ENCODE assay signal across 9 cellular contexts in genomic region chr2:65390134-65390533, GRCh38. TPM values are rescaled to one million over a fixed set of nuclear protein-coding genes. Genes with fewer than 3 reads are reported as not detected.
A peak's percentile ranks its signal among the peaks of the same experiment; 100 is the strongest.
DNase-seq lines count a peak whose midpoint lies in the region; ATAC-seq, FAIRE-seq and TF ChIP-seq lines count a peak whose summit lies in the region.
"Had no signal": no experiment of that assay in that cellular context is flagged by ENCODE, and none has a peak within 500 bp of the region (broad histone marks: within the 10 kb centered on the region; RNA-seq: fewer than 3 reads in every experiment).

No MANE protein-coding gene starts in this region.

- no peak overlapping the region for H2BK20ac ChIP-seq in H9 (ENCODE audit: low read depth, low read length, poor library complexity, severe bottlenecking)

- H3K4ac ChIP-seq in H9 (ENCODE audit: low read depth, low read length): no peak overlapping the region
- no peak overlapping the region for H3K4ac ChIP-seq in trophoblast cell (ENCODE audit: low read depth, low read length)

- H3K9ac ChIP-seq in endodermal cell (ENCODE audit: extremely low read depth, low read length, poor library complexity, severe bottlenecking) (no peak overlapping the region), H9 (ENCODE audit: extremely low read depth, insufficient read length, low read length) (no peak overlapping the region), trophoblast cell (ENCODE audit: low read length) (no peak overlapping the region)

- no peak overlapping the region for H3K18ac ChIP-seq in H9 (ENCODE audit: insufficient read length, low read depth, low read length)
- no peak overlapping the region for H3K18ac ChIP-seq in trophoblast cell (ENCODE audit: low read length)

- no peaks in the 10 kb centered on the region for H3K27me3 Mint-ChIP-seq in endodermal cell (ENCODE audit: insufficient read depth)
- no peaks in the 10 kb centered on the region for H3K27me3 Mint-ChIP-seq in H9 (ENCODE audit: low read depth)

- H4K20me1 ChIP-seq in H9 (ENCODE audit: control insufficient read depth, insufficient read depth, insufficient read length): no peaks in the 10 kb centered on the region

- H3K79me2 ChIP-seq in H9 (ENCODE audit: insufficient read depth, low read length) (0 out of 2 replicates have a peak, but pooled peaks cover 3% of the 10 kb centered on the region), trophoblast cell (ENCODE audit: control insufficient read depth, insufficient read depth, low read length, poor library complexity) (no peaks in the 10 kb centered on the region)

- H4K12ac ChIP-seq in trophoblast cell (ENCODE audit: low read depth, low read length): no peak overlapping the region

- H3K27me3 ChIP-seq in endodermal cell (ENCODE audit: control insufficient read depth, insufficient read depth, low read length, poor library complexity, severe bottlenecking): no peaks in the 10 kb centered on the region
- H3K27me3 ChIP-seq in H9 (ENCODE audit: insufficient read depth, low read length): no peaks in the 10 kb centered on the region
- no peaks in the 10 kb centered on the region for H3K27me3 ChIP-seq in trophoblast cell (ENCODE audit: insufficient read depth, low read length)
- H3K27me3 ChIP-seq: dorsolateral prefrontal cortex had no signal

- peak; percentile 71 for DNase-seq in GM13976 (ENCODE audit: low spot score)
- no peak for DNase-seq in endodermal cell
- no peak for DNase-seq in H4 (ENCODE audit: low spot score)
- no peak for DNase-seq in H9
- DNase-seq in frontal cortex (ENCODE audit: low spot score in 2 of 2): no peak
- no peak for DNase-seq in trophoblast cell
- DNase-seq: dorsolateral prefrontal cortex had no signal

- H3K9me3 ChIP-seq in endodermal cell (ENCODE audit: control insufficient read depth, low read length): no peaks in the 10 kb centered on the region
- no peaks in the 10 kb centered on the region for H3K9me3 ChIP-seq in H9 (ENCODE audit: control insufficient read depth, low read depth, low read length)
- H3K9me3 ChIP-seq in trophoblast cell (ENCODE audit: insufficient read depth, low read depth, low read length): no peaks in the 10 kb centered on the region

- no peak overlapping the region for H2BK15ac ChIP-seq in H9 (ENCODE audit: low read depth, low read length)

- no peaks in the 10 kb centered on the region for H3K23me2 ChIP-seq in H9 (ENCODE audit: insufficient read length, low read depth, low read length, poor library complexity, severe bottlenecking)

- H3K4me1 ChIP-seq in endodermal cell (ENCODE audit: control insufficient read depth, insufficient read depth, low read length): peaks cover 20% of the 10 kb centered on the region
- H3K4me1 ChIP-seq in H9 (ENCODE audit: insufficient read depth, low read length): no peaks in the 10 kb centered on the region; the same call in 1 of the 2 replicates
- H3K4me1 ChIP-seq in trophoblast cell (ENCODE audit: control insufficient read depth in 1 of 2, insufficient read depth in 2 of 2, low read length in 2 of 2): no peaks in the 10 kb centered on the region

- H2AK5ac ChIP-seq in H9 (ENCODE audit: insufficient read length, low read length) (no peak overlapping the region), trophoblast cell (ENCODE audit: low read length) (no peak overlapping the region)

- no peak overlapping the region for H3K56ac ChIP-seq in H9 (ENCODE audit: insufficient read length, low read depth, low read length)

- no peak overlapping the region for H4K5ac ChIP-seq in H9 (ENCODE audit: insufficient read length, low read depth, low read length)

- H4K91ac ChIP-seq in H9 (ENCODE audit: insufficient read length, low read depth, low read length) (no peak overlapping the region), trophoblast cell (ENCODE audit: low read depth, low read length) (no peak overlapping the region)

- H3K27ac ChIP-seq in endodermal cell (ENCODE audit: low read depth, low read length) (no peak overlapping the region), H9 (ENCODE audit: insufficient read length, low read depth, low read length) (no peak overlapping the region), trophoblast cell (ENCODE audit: low read depth, low read length) (no peak overlapping the region)

- no peak overlapping the region for H3K14ac ChIP-seq in H9 (ENCODE audit: insufficient read depth, low read length)
- H3K14ac ChIP-seq in trophoblast cell (ENCODE audit: low read length): no peak overlapping the region

- no peak overlapping the region for H3K4me3 Mint-ChIP-seq in endodermal cell
- no peak overlapping the region for H3K4me3 Mint-ChIP-seq in H9

- in situ Hi-C loops in GM13976 (cut with MboI; ENCODE audit: low sequenced_read_pairs, unreplicated experiment): no loop called here

- no peaks in the 10 kb centered on the region for H3K36me3 Mint-ChIP-seq in endodermal cell (ENCODE audit: low read depth)
- H3K36me3 Mint-ChIP-seq in H9 (ENCODE audit: insufficient read depth in 1 of 3, low read depth in 3 of 3): peaks cover 0 to 3% (median 0%) of the 10 kb centered on the region in 3 experiments; a peak in 1 of 7 replicates

- H3K4me2 ChIP-seq in H9 (ENCODE audit: insufficient read depth, insufficient read length, low read length): no peak overlapping the region
- no peak overlapping the region for H3K4me2 ChIP-seq in trophoblast cell (ENCODE audit: low read length)

- H3K4me1 Mint-ChIP-seq in endodermal cell (peaks cover 46% of the 10 kb centered on the region), H9 (peaks cover 31 to 32% of the 10 kb centered on the region in 2 experiments)

- H3K36me3 ChIP-seq in endodermal cell (ENCODE audit: control insufficient read depth, insufficient read depth, low read length) (no peaks in the 10 kb centered on the region), trophoblast cell (ENCODE audit: control insufficient read depth in 1 of 2, insufficient read depth in 2 of 2, low read length in 2 of 2) (no peaks in the 10 kb centered on the region)

- H3K23ac ChIP-seq in H9 (ENCODE audit: insufficient read length, low read depth, low read length) (no peak overlapping the region), trophoblast cell (ENCODE audit: low read length) (no peak overlapping the region)

- FAIRE-seq in frontal cortex (lab: Jason Lieb, UNC): no peak

- H4K8ac ChIP-seq in H9 (replicated peaks; ENCODE audit: insufficient read length, low read depth, low read length) (no peak overlapping the region), trophoblast cell (ENCODE audit: low read depth, low read length) (no peak overlapping the region)

- ATAC-seq in GM19455 (IDR thresholded peaks at IDR 0.05; ENCODE audit: unreplicated experiment) (peak; percentile 72), HG03175 (IDR thresholded peaks at IDR 0.05; ENCODE audit: unreplicated experiment) (peak; percentile 73)

- H2BK12ac ChIP-seq in H9 (ENCODE audit: insufficient read length, low read depth, low read length): no peak overlapping the region
- H2BK12ac ChIP-seq in trophoblast cell (ENCODE audit: low read length): no peak overlapping the region

- 92% methylated on average over 3 to 6 of the region's 6 CpGs for WGBS in endodermal cell (ENCODE audit: insufficient coverage in 1 of 2, insufficient read length in 1 of 2), 2 experiments
- no CpG with 5 or more reads among the region's 6 CpGs for WGBS in H9 (ENCODE audit: extremely low coverage, insufficient read length, low lambda C conversion rate)
- WGBS in trophoblast cell (ENCODE audit: extremely low coverage, insufficient coverage, insufficient read length): no CpG with 5 or more reads among the region's 6 CpGs

- peaks cover 4% of the 10 kb centered on the region for H3K79me1 ChIP-seq in H9 (ENCODE audit: insufficient read depth, low read depth, low read length, poor library complexity, severe bottlenecking)
- no peaks in the 10 kb centered on the region for H3K79me1 ChIP-seq in trophoblast cell (ENCODE audit: low read length)

- H2BK120ac ChIP-seq in H9 (ENCODE audit: low read depth, low read length, poor library complexity, severe bottlenecking) (no peak overlapping the region), trophoblast cell (ENCODE audit: insufficient read depth, low read length, poor library complexity) (no peak overlapping the region)

- H3K9me3 Mint-ChIP-seq in endodermal cell (no peaks in the 10 kb centered on the region), H9 (no peaks in the 10 kb centered on the region)

- no peak overlapping the region for H3T11ph ChIP-seq in H9 (ENCODE audit: low read length)

- H2BK5ac ChIP-seq in H9 (ENCODE audit: insufficient read length, low read length) (no peak overlapping the region), trophoblast cell (ENCODE audit: low read depth, low read length, poor library complexity) (no peak overlapping the region)

- H3K27ac Mint-ChIP-seq in endodermal cell (peak overlapping the region; percentile 67), H9 (peak overlapping the region in 1 of 3 experiments; percentile 14; a peak in 2 of 7 replicates)

- TF ChIP-seq CTCF in GM13976 (IDR thresholded peaks at IDR 0.05; ENCODE audit: borderline replicate concordance, control extremely low read depth, extremely low read depth, insufficient read depth, missing control alignments) (no peak), endodermal cell (conservative IDR thresholded peaks at IDR 0.05) (no peak), H9 (conservative IDR thresholded peaks at IDR 0.05) (no peak)

- H3K4me3 ChIP-seq in endodermal cell (ENCODE audit: low read length) (no peak overlapping the region), trophoblast cell (ENCODE audit: low read depth, low read length) (no peak overlapping the region)
- H3K4me3 ChIP-seq: dorsolateral prefrontal cortex had no signal

- H2AFZ ChIP-seq in H9 (ENCODE audit: low read length) (no peak overlapping the region), trophoblast cell (ENCODE audit: insufficient read depth, low read length, poor library complexity) (no peak overlapping the region)

RNA-seq across cellular contexts. Expression of gene SPRED2, which starts 42.3 kb away (rescaled TPM):
- total RNA-seq in endodermal cell (10 to 100 TPM; 60.3 to 70.1 TPM), H9 (2021) (20.8 and 23.5 TPM in 2 replicates), frontal cortex (8.2 TPM)
- 29.4 TPM for polyA plus RNA-seq in endodermal cell (2013, experiment 1 of 2)
- 27.9 TPM for polyA plus RNA-seq in endodermal cell (2013, experiment 2 of 2)
- total RNA-seq in H4 (2014; rRNA removed; shearing (Covaris generic)): 4.1 and 8.6 TPM in 2 replicates
- 12.0 and 12.8 TPM in 2 replicates for polyA plus RNA-seq in trophoblast cell (2013)
